ENCODE assay signal across 1 cellular context in genomic region chr10:119659951-119660350, GRCh38.
TF ChIP-seq lines count a peak whose summit lies in the region.

No MANE protein-coding gene starts in this region.

TF ChIP-seq in H1, 55 proteins besides CTCF, POLR2A, EP300 and RAD21 (continued from another document):
- TF ChIP-seq PHF8 (conservative IDR thresholded peaks at IDR 0.05; ENCODE audit: low read depth, low read length) (no peak), TCF12 (IDR thresholded peaks at IDR 0.05; ENCODE audit: low read depth, low read length) (no peak), SRF (IDR thresholded peaks at IDR 0.05; ENCODE audit: low read depth, low read length) (no peak), RNF2 (IDR thresholded peaks at IDR 0.05; ENCODE audit: borderline replicate concordance, low read depth, low read length, missing control alignments, poor library complexity, severe bottlenecking) (no peak), KDM5A (IDR thresholded peaks at IDR 0.05; ENCODE audit: low read length) (no peak), SUZ12 (IDR thresholded peaks at IDR 0.05; ENCODE audit: low read length) (no peak)
